Comparison of ENCODE assay signal across 20 cellular contexts in genomic region chr5:1507016-1507375, GRCh38. TPM values are rescaled to one million over a fixed set of nuclear protein-coding genes. Genes with fewer than 3 reads are reported as not detected.
A peak's percentile ranks its signal among the peaks of the same experiment; 100 is the strongest.
DNase-seq lines count a peak whose midpoint lies in the region; ATAC-seq and TF ChIP-seq lines count a peak whose summit lies in the region.
"Had no signal": no experiment of that assay in that cellular context is flagged by ENCODE, and none has a peak within 500 bp of the region (broad histone marks: within the 10 kb centered on the region; RNA-seq: fewer than 3 reads in every experiment).

No MANE protein-coding gene starts in this region.

- peaks cover 19% of the 10 kb centered on the region for H3K4me1 ChIP-seq in CD8-positive, alpha-beta T cell (ENCODE audit: insufficient read depth, low read length)
- H3K4me1 ChIP-seq: gastrocnemius medialis, pancreas had no signal

- CTCF ChIA-PET in CD8-positive, alpha-beta T cell (lab: Charles Lee): no interaction called here

- H3K27me3 ChIP-seq in CD8-positive, alpha-beta T cell (ENCODE audit: insufficient read depth, low read length): no peaks in the 10 kb centered on the region
- H3K27me3 ChIP-seq: gastrocnemius medialis, pancreas had no signal

- H3K27me3 Mint-ChIP-seq in effector memory CD8-positive, alpha-beta T cell: no peaks in the 10 kb centered on the region
- H3K27me3 Mint-ChIP-seq in natural killer cell (ENCODE audit: low read depth in 2 of 2): no peaks in the 10 kb centered on the region
- H3K27me3 Mint-ChIP-seq in CD8-positive, alpha-beta T cell (ENCODE audit: low read depth): no peaks in the 10 kb centered on the region
- H3K27me3 Mint-ChIP-seq in activated T-helper 1 cell treated with anti-CD3 and anti-CD28 coated beads, Interleukin-12 subunit alpha, Interleukin-12 subunit beta, Interleukin-2, Interleukin-4 antibody, amounts not matched to agents 30 ng/mL and 10 ng/mL and 1 ng/mL, durations not matched to agents 14 hours and 24 hours and 36 hours (ENCODE audit: insufficient read depth): no peaks in the 10 kb centered on the region
- H3K27me3 Mint-ChIP-seq: CD4-positive, CD25-positive, alpha-beta regulatory T cell had no signal

- DNase-seq in cardiac septum (ENCODE audit: low spot score): peak; percentile 10
- DNase-seq in left ventricle myocardium superior: no peak
- no peak for DNase-seq in effector memory CD8-positive, alpha-beta T cell
- DNase-seq in natural killer cell: no peak
- DNase-seq in NCI-H2171 treated with DMSO at 0.1 percent for 48 hours (lab: John Stamatoyannopoulos, UW): no peak
- no peak for DNase-seq in CD8-positive, alpha-beta T cell
- no peak for DNase-seq in activated T-helper 1 cell treated with anti-CD3 and anti-CD28 coated beads, Interleukin-12 subunit alpha, Interleukin-12 subunit beta, Interleukin-2, Interleukin-4 antibody, amounts not matched to agents 30 ng/mL and 10 ng/mL and 1 ng/mL, durations not matched to agents 14 hours and 24 hours and 36 hours (ENCODE audit: low spot score)
- DNase-seq in SW480 (ENCODE audit: low spot score): no peak
- DNase-seq: activated CD4-positive, alpha-beta T cell treated with anti-CD3 and anti-CD28 coated beads for 4 hours; activated effector memory CD4-positive, alpha-beta T cell treated with Interleukin-2 at 50 U/mL for 16 hours; CD4-positive, CD25-positive, alpha-beta regulatory T cell; gastrocnemius medialis; stimulated activated CD4-positive, alpha-beta T cell treated with anti-CD3 and anti-CD28 coated beads, Interleukin-4, amount 100 ng/mL, for 4 hours had no signal

- no peaks in the 10 kb centered on the region for H3K36me3 ChIP-seq in CD8-positive, alpha-beta T cell (ENCODE audit: insufficient read depth, low read length)
- H3K36me3 ChIP-seq: gastrocnemius medialis, pancreas had no signal

- H3K4me3 Mint-ChIP-seq in effector memory CD8-positive, alpha-beta T cell: peak overlapping the region; percentile 55 to 56
- peak overlapping the region; percentile 31 for H3K4me3 Mint-ChIP-seq in natural killer cell
- no peak overlapping the region for H3K4me3 Mint-ChIP-seq in CD8-positive, alpha-beta T cell
- H3K4me3 Mint-ChIP-seq in activated T-helper 1 cell treated with anti-CD3 and anti-CD28 coated beads, Interleukin-12 subunit alpha, Interleukin-12 subunit beta, Interleukin-2, Interleukin-4 antibody, amounts not matched to agents 30 ng/mL and 10 ng/mL and 1 ng/mL, durations not matched to agents 14 hours and 24 hours and 36 hours: no peak overlapping the region
- H3K4me3 Mint-ChIP-seq: CD4-positive, CD25-positive, alpha-beta regulatory T cell had no signal

- no peaks in the 10 kb centered on the region for H3K9me3 Mint-ChIP-seq in effector memory CD8-positive, alpha-beta T cell
- H3K9me3 Mint-ChIP-seq in natural killer cell: no peaks in the 10 kb centered on the region
- H3K9me3 Mint-ChIP-seq in CD8-positive, alpha-beta T cell: no peaks in the 10 kb centered on the region
- H3K9me3 Mint-ChIP-seq in activated T-helper 1 cell treated with anti-CD3 and anti-CD28 coated beads, Interleukin-12 subunit alpha, Interleukin-12 subunit beta, Interleukin-2, Interleukin-4 antibody, amounts not matched to agents 30 ng/mL and 10 ng/mL and 1 ng/mL, durations not matched to agents 14 hours and 24 hours and 36 hours: no peaks in the 10 kb centered on the region
- H3K9me3 Mint-ChIP-seq: CD4-positive, CD25-positive, alpha-beta regulatory T cell had no signal

- POLR2A ChIA-PET in CD8-positive, alpha-beta T cell (lab: Charles Lee): interaction anchor here (1.1 kb wide), 1 partner anchor 28 kb away, joined by 4 read pairs; no protein-coding TSS in a partner anchor

- no peaks in the 10 kb centered on the region for H3K9me3 ChIP-seq in CD8-positive, alpha-beta T cell (ENCODE audit: low read length)
- H3K9me3 ChIP-seq: A549, gastrocnemius medialis, pancreas had no signal

- no peak overlapping the region for H3K27ac ChIP-seq in CD8-positive, alpha-beta T cell (ENCODE audit: low read depth, low read length)
- H3K27ac ChIP-seq: gastrocnemius medialis, HL-60, pancreas had no signal

- no peak overlapping the region for H3K4me3 ChIP-seq in CD8-positive, alpha-beta T cell (ENCODE audit: low read depth, low read length)
- H3K4me3 ChIP-seq: A549, gastrocnemius medialis, K562, pancreas, skin epidermis had no signal

- TF ChIP-seq CTCF in natural killer cell (IDR thresholded peaks at IDR 0.05): no peak
- no peak for TF ChIP-seq CTCF in CD8-positive, alpha-beta T cell (IDR thresholded peaks at IDR 0.05)

- H3K27ac Mint-ChIP-seq in effector memory CD8-positive, alpha-beta T cell: peak overlapping the region; percentile 65 to 78
- H3K27ac Mint-ChIP-seq in natural killer cell: peak overlapping the region; percentile 71 to 77
- H3K27ac Mint-ChIP-seq in CD8-positive, alpha-beta T cell: no peak overlapping the region
- no peak overlapping the region for H3K27ac Mint-ChIP-seq in activated T-helper 1 cell treated with anti-CD3 and anti-CD28 coated beads, Interleukin-12 subunit alpha, Interleukin-12 subunit beta, Interleukin-2, Interleukin-4 antibody, amounts not matched to agents 30 ng/mL and 10 ng/mL and 1 ng/mL, durations not matched to agents 14 hours and 24 hours and 36 hours

- peaks cover 50% of the 10 kb centered on the region for H3K36me3 Mint-ChIP-seq in effector memory CD8-positive, alpha-beta T cell (ENCODE audit: insufficient read depth)
- H3K36me3 Mint-ChIP-seq in natural killer cell: peaks cover 12% of the 10 kb centered on the region
- H3K36me3 Mint-ChIP-seq in CD8-positive, alpha-beta T cell: peaks cover 30% of the 10 kb centered on the region
- H3K36me3 Mint-ChIP-seq in activated T-helper 1 cell treated with anti-CD3 and anti-CD28 coated beads, Interleukin-12 subunit alpha, Interleukin-12 subunit beta, Interleukin-2, Interleukin-4 antibody, amounts not matched to agents 30 ng/mL and 10 ng/mL and 1 ng/mL, durations not matched to agents 14 hours and 24 hours and 36 hours (ENCODE audit: low read depth): peaks cover 2% of the 10 kb centered on the region

- intact Hi-C loops in cardiac septum (cut with DNase I) (no loop called here), left ventricle myocardium superior (cut with micrococcal nuclease) (no loop called here), natural killer cell (cut with micrococcal nuclease) (no loop called here)
- intact Hi-C loops in CD8-positive, alpha-beta T cell (cut with DNase I, micrococcal nuclease): no loop called here
- intact Hi-C loops in activated T-helper 1 cell treated with anti-CD3 and anti-CD28 coated beads, Interleukin-12 subunit alpha, Interleukin-12 subunit beta, Interleukin-2, Interleukin-4 antibody, amounts not matched to agents 30 ng/mL and 10 ng/mL and 1 ng/mL, durations not matched to agents 14 hours and 24 hours and 36 hours (cut with micrococcal nuclease): no loop called here

- ATAC-seq in left ventricle myocardium superior: no peak
- no peak for ATAC-seq in effector memory CD8-positive, alpha-beta T cell (replicated peaks)
- no peak for ATAC-seq in natural killer cell
- ATAC-seq in CD8-positive, alpha-beta T cell: no peak
- ATAC-seq: esophagus mucosa, gastrocnemius medialis, K562, Panc1, pancreas had no signal

- peaks cover 67 to 70% of the 10 kb centered on the region in 2 donors for H3K4me1 Mint-ChIP-seq in effector memory CD8-positive, alpha-beta T cell (ENCODE audit: low read depth in 2 of 2)
- peaks cover 80 to 83% of the 10 kb centered on the region in 2 donors for H3K4me1 Mint-ChIP-seq in natural killer cell
- H3K4me1 Mint-ChIP-seq in CD8-positive, alpha-beta T cell (ENCODE audit: low read depth): peaks cover 44% of the 10 kb centered on the region
- peaks cover 13% of the 10 kb centered on the region for H3K4me1 Mint-ChIP-seq in activated T-helper 1 cell treated with anti-CD3 and anti-CD28 coated beads, Interleukin-12 subunit alpha, Interleukin-12 subunit beta, Interleukin-2, Interleukin-4 antibody, amounts not matched to agents 30 ng/mL and 10 ng/mL and 1 ng/mL, durations not matched to agents 14 hours and 24 hours and 36 hours (ENCODE audit: low read depth)

RNA-seq across cellular contexts. Expression of gene LPCAT1, which starts 16.8 kb away (rescaled TPM):
- 14.7 TPM for total RNA-seq in cardiac septum
- total RNA-seq in left ventricle myocardium superior: 13.4 TPM
- total RNA-seq in natural killer cell: 100 to 1,000 TPM; 196 to 302 (median 252) TPM
- total RNA-seq in CD8-positive, alpha-beta T cell: 10 to 100 TPM; 28.8 to 29.1 TPM
- 103 and 110 TPM in 2 replicates for total RNA-seq in activated T-helper 1 cell treated with anti-CD3 and anti-CD28 coated beads, Interleukin-12 subunit alpha, Interleukin-12 subunit beta, Interleukin-2, Interleukin-4 antibody, amounts not matched to agents 30 ng/mL and 10 ng/mL and 1 ng/mL, durations not matched to agents 14 hours and 24 hours and 36 hours

Comparison
In these comparisons a context has a peak if more than half of its experiments do, and no peak if none do; other contexts are left out.
1. H3K27ac Mint-ChIP-seq: peak in effector memory CD8-positive, alpha-beta T cell (2 of 2) and natural killer cell (2 of 2); none in CD8-positive, alpha-beta T cell (single experiment) and activated T-helper 1 cell treated with anti-CD3 and anti-CD28 coated beads, Interleukin-12 subunit alpha, Interleukin-12 subunit beta, Interleukin-2, Interleukin-4 antibody, amounts not matched to agents 30 ng/mL and 10 ng/mL and 1 ng/mL, durations not matched to agents 14 hours and 24 hours and 36 hours (single experiment).
2. H3K4me3 Mint-ChIP-seq: peak in effector memory CD8-positive, alpha-beta T cell (2 of 2) and natural killer cell (single experiment); none in CD8-positive, alpha-beta T cell (single experiment) and activated T-helper 1 cell treated with anti-CD3 and anti-CD28 coated beads, Interleukin-12 subunit alpha, Interleukin-12 subunit beta, Interleukin-2, Interleukin-4 antibody, amounts not matched to agents 30 ng/mL and 10 ng/mL and 1 ng/mL, durations not matched to agents 14 hours and 24 hours and 36 hours (single experiment).